Comparison of ENCODE assay signal across 1 cellular context in genomic region chr19:47581605-47582319, GRCh38.
TF ChIP-seq lines count a peak whose summit lies in the region.

No MANE protein-coding gene starts in this region.

TF ChIP-seq in H1, 55 proteins besides CTCF, POLR2A, EP300 and RAD21:
- TF ChIP-seq SIRT6 (IDR thresholded peaks at IDR 0.05; ENCODE audit: low read length) (no peak), YY1 (IDR thresholded peaks at IDR 0.05; ENCODE audit: low read depth, low read length) (no peak), CBX8 (IDR thresholded peaks at IDR 0.05; ENCODE audit: borderline replicate concordance, low read depth, low read length) (no peak), SP4 (IDR thresholded peaks at IDR 0.05; ENCODE audit: low read length) (no peak), TAF1 (IDR thresholded peaks at IDR 0.05; ENCODE audit: low read depth, low read length) (no peak), PHF8 (conservative IDR thresholded peaks at IDR 0.05; ENCODE audit: low read depth, low read length) (no peak), ATF2 (IDR thresholded peaks at IDR 0.05; ENCODE audit: low read length) (no peak), ZNF274 (IDR thresholded peaks at IDR 0.05; ENCODE audit: borderline replicate concordance, extremely low read depth, low read length) (no peak), TBP (IDR thresholded peaks at IDR 0.05; ENCODE audit: low read depth, low read length) (no peak), ASH2L (IDR thresholded peaks at IDR 0.05; ENCODE audit: low read length) (no peak)
